Comparison of ENCODE assay signal across 16 cellular contexts in genomic region chr4:165426769-165427168, GRCh38. TPM values are rescaled to one million over a fixed set of nuclear protein-coding genes. Genes with fewer than 3 reads are reported as not detected.
DNase-seq lines count a peak whose midpoint lies in the region; ATAC-seq, FAIRE-seq and TF ChIP-seq lines count a peak whose summit lies in the region.
"Had no signal": no experiment of that assay in that cellular context is flagged by ENCODE, and none has a peak within 500 bp of the region (broad histone marks: within the 10 kb centered on the region; RNA-seq: fewer than 3 reads in every experiment).

No MANE protein-coding gene starts in this region.

- no peak overlapping the region for H3K4me3 ChIP-seq in mammary epithelial cell (replicated peaks in 1 of 3; ENCODE audit: insufficient read depth in 1 of 3, low read depth in 2 of 3, low read length in 3 of 3)
- H3K4me3 ChIP-seq in breast epithelium: no peak overlapping the region
- H3K4me3 ChIP-seq in K562: no peak overlapping the region
- H3K4me3 ChIP-seq in HAP-1: no peak overlapping the region
- H3K4me3 ChIP-seq: BLaER1 treated with 17β-estradiol and CSF1 and Interleukin-3, amounts not matched to agents 10 nM and 100 nM; GM23248 had no signal

- dilution Hi-C loops in mammary epithelial cell (cut with HindIII; ENCODE audit: low sequenced_read_pairs): no loop called here

- CTCF ChIA-PET in mammary epithelial cell (lab: Charles Lee; ENCODE audit: low non-redundant PET): no interaction called here
- CTCF ChIA-PET in K562 (lab: Yijun Ruan, JAX; ENCODE audit: low intra/inter-chr PET ratio): no interaction called here

- no peak for TF ChIP-seq EP300 in K562 (IDR thresholded peaks at IDR 0.05; ENCODE audit: low read length)

- H3K27me3 ChIP-seq in mammary epithelial cell (ENCODE audit: insufficient read depth, low read length) (no peaks in the 10 kb centered on the region), breast epithelium (no peaks in the 10 kb centered on the region), K562 (ENCODE audit: control insufficient read depth in 2 of 2, insufficient read depth in 2 of 2, low read length in 2 of 2) (no peaks in the 10 kb centered on the region), HAP-1 (ENCODE audit: low read depth) (no peaks in the 10 kb centered on the region)
- H3K27me3 ChIP-seq: BLaER1 treated with 17β-estradiol and CSF1 and Interleukin-3, amounts not matched to agents 10 nM and 100 nM had no signal

- WGBS in mammary epithelial cell (ENCODE audit: low coverage, missing lambda C conversion rate): 98% methylated on average over 4 of the region's 4 CpGs
- 2% methylated on average over 4 of the region's 4 CpGs for WGBS in K562 (ENCODE audit: insufficient coverage, low coverage, missing lambda C conversion rate)

- no peaks in the 10 kb centered on the region for H3K4me1 ChIP-seq in mammary epithelial cell (ENCODE audit: insufficient read depth, low read length)
- H3K4me1 ChIP-seq in breast epithelium: no peaks in the 10 kb centered on the region
- H3K4me1 ChIP-seq in K562 (replicated peaks in 1 of 2; ENCODE audit: control insufficient read depth in 2 of 2, insufficient read depth in 2 of 2, low read length in 2 of 2): no peaks in the 10 kb centered on the region
- no peaks in the 10 kb centered on the region for H3K4me1 ChIP-seq in HAP-1

- in situ Hi-C loops in mammary epithelial cell (cut with MboI; ENCODE audit: low sequenced_read_pairs in 2 of 2): no loop called here
- in situ Hi-C loops in KBM-7 (cut with MboI; ENCODE audit: low pct_unique_long_range_greater_than_20kb, low sequenced_read_pairs): no loop called here
- in situ Hi-C loops in K562 (cut with MboI): no loop called here
- in situ Hi-C loops in HAP-1 (cut with MboI; ENCODE audit: low sequenced_read_pairs): no loop called here

- intact Hi-C loops in mammary epithelial cell (cut with micrococcal nuclease) (no loop called here), breast epithelium (cut with DNase I; ENCODE audit: low total_unique reads) (no loop called here), K562 (cut with micrococcal nuclease) (loop anchor here (5.0 kb wide), 1 partner anchor 566 kb away; no protein-coding TSS in a partner anchor)

- DNase-seq in mammary epithelial cell (no peak), breast epithelium (ENCODE audit: low spot score in 2 of 2) (no peak), KBM-7 (peak; percentile 5), K562 (ENCODE audit: extremely low read depth in 1 of 4, low spot score in 3 of 4) (no peak), NCI-H1092 (lab: John Stamatoyannopoulos, UW) (no peak), HAP-1 (ENCODE audit: low spot score in 2 of 2) (no peak)
- DNase-seq: ACHN, DMS79 treated with DMSO at 0.1 percent for 48 hours, EL, GM23248, H7 had no signal

- H3K36me3 ChIP-seq in mammary epithelial cell (ENCODE audit: insufficient read depth, low read length) (no peaks in the 10 kb centered on the region), breast epithelium (no peaks in the 10 kb centered on the region), K562 (ENCODE audit: control insufficient read depth, insufficient read depth, low read length) (no peaks in the 10 kb centered on the region), HAP-1 (replicated peaks) (no peaks in the 10 kb centered on the region)
- H3K36me3 ChIP-seq: BLaER1 treated with 17β-estradiol and CSF1 and Interleukin-3, amounts not matched to agents 10 nM and 100 nM had no signal

- POLR2A ChIA-PET in K562 (lab: Yijun Ruan, JAX): no interaction called here

- TF ChIP-seq CTCF in mammary epithelial cell (conservative IDR thresholded peaks at IDR 0.05 in 1 of 2, IDR thresholded peaks at IDR 0.05 in 1 of 2; ENCODE audit: extremely low read depth in 1 of 2, insufficient read depth in 1 of 2, low read depth in 1 of 2, low read length in 2 of 2) (no peak), breast epithelium (IDR thresholded peaks at IDR 0.05) (no peak), K562 (IDR thresholded peaks at IDR 0.05 in 2 of 3, conservative IDR thresholded peaks at IDR 0.05 in 1 of 3; ENCODE audit: insufficient read depth in 2 of 3, low read depth in 1 of 3, low read length in 3 of 3) (no peak)

- H3K9me1 ChIP-seq in K562 (ENCODE audit: control insufficient read depth, insufficient read depth, low read length): no peaks in the 10 kb centered on the region

- no peak for FAIRE-seq in K562 (lab: Jason Lieb, UNC)
- FAIRE-seq: GM12892, GM19239 had no signal

- H3K9ac ChIP-seq in mammary epithelial cell (ENCODE audit: insufficient read depth, low read length): no peak overlapping the region
- no peak overlapping the region for H3K9ac ChIP-seq in K562 (ENCODE audit: insufficient read depth in 1 of 2, low read depth in 2 of 2, low read length in 2 of 2)
- H3K9ac ChIP-seq: BLaER1 treated with 17β-estradiol and CSF1 and Interleukin-3, amounts not matched to agents 10 nM and 100 nM; GM23248 had no signal

- H3K27ac ChIP-seq in mammary epithelial cell (ENCODE audit: insufficient read depth, low read depth, low read length) (no peak overlapping the region), breast epithelium (no peak overlapping the region), K562 (ENCODE audit: extremely low read depth, low read depth, low read length) (no peak overlapping the region)
- H3K27ac ChIP-seq: BLaER1 treated with 17β-estradiol and CSF1 and Interleukin-3, amounts not matched to agents 10 nM and 100 nM; GM23248 had no signal

- H3K9me3 ChIP-seq in mammary epithelial cell (replicated peaks; ENCODE audit: insufficient read depth, low read length) (peaks cover 5% of the 10 kb centered on the region), breast epithelium (no peaks in the 10 kb centered on the region), K562 (replicated peaks; ENCODE audit: control insufficient read depth, insufficient read depth, low read depth, low read length) (no peaks in the 10 kb centered on the region), HAP-1 (peaks cover 5% of the 10 kb centered on the region; the same call in 1 of the 2 replicates)

- no peak for TF ChIP-seq POLR2A in breast epithelium (IDR thresholded peaks at IDR 0.05)
- no peak for TF ChIP-seq POLR2A in K562 (conservative IDR thresholded peaks at IDR 0.05)

- TF ChIP-seq RAD21 in K562 (CRISPR knock-in tag; conservative IDR thresholded peaks at IDR 0.05 in 1 of 2, IDR thresholded peaks at IDR 0.05 in 1 of 2): no peak

- H2AFZ ChIP-seq in mammary epithelial cell (ENCODE audit: low read depth, low read length) (peak overlapping the region; percentile 27), K562 (ENCODE audit: low read depth, low read length) (no peak overlapping the region)
- H2AFZ ChIP-seq: GM23248 had no signal

- no peak for ATAC-seq in K562
- no peak for ATAC-seq in GM19452 (IDR thresholded peaks at IDR 0.05; ENCODE audit: unreplicated experiment)

- H4K20me1 ChIP-seq in mammary epithelial cell (ENCODE audit: insufficient read depth, low read length): no peaks in the 10 kb centered on the region
- H4K20me1 ChIP-seq in K562 (replicated peaks; ENCODE audit: control insufficient read depth, insufficient read depth, low read length): no peaks in the 10 kb centered on the region
- H4K20me1 ChIP-seq: BLaER1 treated with 17β-estradiol and CSF1 and Interleukin-3, amounts not matched to agents 10 nM and 100 nM had no signal

- no peak overlapping the region for H3K4me2 ChIP-seq in mammary epithelial cell (ENCODE audit: insufficient read depth, low read depth, low read length)
- H3K4me2 ChIP-seq in K562 (ENCODE audit: insufficient read depth, low read length): no peak overlapping the region
- H3K4me2 ChIP-seq: BLaER1 treated with 17β-estradiol and CSF1 and Interleukin-3, amounts not matched to agents 10 nM and 100 nM had no signal

- BruUV-seq in mammary epithelial cell (replicated peaks; lab: Mats Ljungman, UMichigan) (no TSS peak), K562 (replicated peaks; lab: Mats Ljungman, UMichigan) (no TSS peak)

- H3K79me2 ChIP-seq in mammary epithelial cell (ENCODE audit: insufficient read depth, low read length): no peaks in the 10 kb centered on the region
- H3K79me2 ChIP-seq in K562 (ENCODE audit: control insufficient read depth, insufficient read depth, low read length): no peaks in the 10 kb centered on the region

TF ChIP-seq in K562, 482 proteins besides CTCF, POLR2A, EP300 and RAD21 (continues in another document):
- TF ChIP-seq ZBTB1 (CRISPR knock-in tag; IDR thresholded peaks at IDR 0.05; ENCODE audit: borderline replicate concordance, low read depth) (no peak), PTTG1 (tag; IDR thresholded peaks at IDR 0.05; ENCODE audit: low read depth) (peak; percentile 56; the same call in 1 of the 2 replicates), ZBED1 (IDR thresholded peaks at IDR 0.05) (no peak)

RNA-seq across cellular contexts. Expression of gene CPE, which starts 48.0 kb away (rescaled TPM):
- 10 to 100 TPM; 10.0 to 19.8 TPM for total RNA-seq in mammary epithelial cell
- polyA plus RNA-seq in mammary epithelial cell: 8.3 TPM
- 3.9 TPM for polyA minus RNA-seq in mammary epithelial cell
- total RNA-seq in breast epithelium: 100 to 1,000 TPM; 106 to 129 (median 114) TPM
- total RNA-seq in K562 (2011; cell fraction: chromatin; rRNA removed; ENCODE audit: low replicate concordance): not detected in 2 replicates
- not detected in 2 replicates for total RNA-seq in K562 (2011; cell fraction: nucleolus; rRNA removed)
- total RNA-seq in K562 (2011; cell fraction: nucleoplasm; rRNA removed): not detected in 2 replicates
- total RNA-seq in K562 (2014; rRNA removed): not detected in 2 replicates
- total RNA-seq in K562 (2014; rRNA removed; fragmentation: Illumina TruSeq; extraction: Trizol): not detected in 2 replicates
- not detected in 2 replicates for total RNA-seq in K562 (2015; rRNA removed; fragmentation: Illumina TruSeq; extraction: Trizol)
- 0.16 and 0.22 TPM in 2 replicates for total RNA-seq in K562 (2021)
- polyA plus RNA-seq in K562 (2011; rRNA removed): 0.06 and 0.09 TPM in 2 replicates
- polyA plus RNA-seq in K562 (2011; cell fraction: cytosol; rRNA removed): 0.03 TPM in 1 of 2 replicates, not detected in the other
- not detected in 2 replicates for polyA plus RNA-seq in K562 (2011; cell fraction: nucleus; rRNA removed)
- 0.03 TPM in 1 of 2 replicates, not detected in the other for polyA plus RNA-seq in K562 (2012)
- 0.04 TPM in 1 of 2 replicates, not detected in the other for polyA plus RNA-seq in K562 (2014; fragmentation: Illumina TruSeq; extraction: Trizol)
- polyA plus RNA-seq in K562 (2014; fragmentation: Nextera tagmentation; extraction: Ambion mirVana): under 1 TPM in 1 of 2 experiments, not detected in 1; 0.04 TPM
- 0.11 TPM in 1 of 2 replicates, not detected in the other for polyA plus RNA-seq in K562 (2014; rRNA removed)
- polyA minus RNA-seq in K562 (2011; rRNA and poly(A)+ RNA removed): 0.24 TPM in 1 of 2 replicates, not detected in the other
- polyA minus RNA-seq in K562 (2011; cell fraction: cytosol; rRNA and poly(A)+ RNA removed): 2.8 TPM in 1 of 2 replicates, not detected in the other
- polyA minus RNA-seq in K562 (2011; cell fraction: nucleus; rRNA and poly(A)+ RNA removed): not detected in 2 replicates
- polyA plus RNA-seq: IgD-negative memory B cell had no signal

Comparison
In these comparisons a context has a peak if more than half of its experiments do, and no peak if none do; other contexts are left out.
1. RNA of gene CPE, which starts 48.0 kb away (total RNA-seq): 106 to 129 TPM in breast epithelium and 10.0 to 19.8 TPM in mammary epithelial cell; 0.16 to 0.22 TPM in K562; every median in the first group is over 4 times any median in the second.